17 cellular contexts compared by ENCODE assay signal in genomic region chr2:55460562-55460961, GRCh38. TPM values are rescaled to one million over a fixed set of nuclear protein-coding genes. Genes with fewer than 3 reads are reported as not detected.
DNase-seq lines count a peak whose midpoint lies in the region; ATAC-seq and TF ChIP-seq lines count a peak whose summit lies in the region.
"Had no signal": no experiment of that assay in that cellular context is flagged by ENCODE, and none has a peak within 500 bp of the region (broad histone marks: within the 10 kb centered on the region; RNA-seq: fewer than 3 reads in every experiment).

No MANE protein-coding gene starts in this region.

- TF ChIP-seq CTCF in Loucy (conservative IDR thresholded peaks at IDR 0.05; ENCODE audit: low read length) (no peak), epithelial cell of proximal tubule (conservative IDR thresholded peaks at IDR 0.05; ENCODE audit: low read depth, low read length) (no peak), lung (IDR thresholded peaks at IDR 0.05; ENCODE audit: control extremely low read depth, extremely low read depth) (no peak)

- no peaks in the 10 kb centered on the region for H3K9me2 ChIP-seq in Loucy (replicated peaks; ENCODE audit: low read depth, low read length)

- H3K4me1 ChIP-seq in Loucy (ENCODE audit: insufficient read depth, low read length, poor library complexity, severe bottlenecking), result no peaks in the 10 kb centered on the region
- no peaks in the 10 kb centered on the region for H3K4me1 ChIP-seq in lung (ENCODE audit: control insufficient read depth in 2 of 2, insufficient read depth in 2 of 2, low read length in 2 of 2)
- H3K4me1 ChIP-seq: adrenal gland; BLaER1 treated with 17β-estradiol and CSF1 and Interleukin-3, amounts not matched to agents 10 nM and 100 nM; esophagus muscularis mucosa; stomach had no signal

- H4K20me1 ChIP-seq in Loucy (ENCODE audit: insufficient read depth, low read length, poor library complexity, severe bottlenecking), result no peaks in the 10 kb centered on the region
- H4K20me1 ChIP-seq: BLaER1 treated with 17β-estradiol and CSF1 and Interleukin-3, amounts not matched to agents 10 nM and 100 nM had no signal

- DNase-seq in Daoy (ENCODE audit: low read depth), result peak; percentile 30
- peak; percentile 43 for DNase-seq in epithelial cell of proximal tubule (ENCODE audit: low read depth)
- no peak for DNase-seq in lung (ENCODE audit: low spot score)
- DNase-seq in HT-29 (ENCODE audit: low spot score), result no peak
- no peak for DNase-seq in NCI-H1092 treated with DMSO at 0.1 percent for 48 hours (lab: John Stamatoyannopoulos, UW)
- DNase-seq: activated CD8-positive, alpha-beta T cell treated with anti-CD3 and anti-CD28 coated beads for 36 hours; DND-41; immature natural killer cell; NCI-H1092; stomach had no signal

- H3K4me2 ChIP-seq in Loucy (ENCODE audit: low read depth, low read length, poor library complexity, severe bottlenecking), result no peak overlapping the region
- H3K4me2 ChIP-seq: BLaER1 treated with 17β-estradiol and CSF1 and Interleukin-3, amounts not matched to agents 10 nM and 100 nM had no signal

- no peaks in the 10 kb centered on the region for H3F3A ChIP-seq in Loucy (ENCODE audit: low read depth)

- H3K27me3 ChIP-seq in Loucy (ENCODE audit: insufficient read depth, low read length, poor library complexity, severe bottlenecking) (no peaks in the 10 kb centered on the region), lung (ENCODE audit: control insufficient read depth, insufficient read depth) (no peaks in the 10 kb centered on the region)
- H3K27me3 ChIP-seq: BLaER1 treated with 17β-estradiol and CSF1 and Interleukin-3, amounts not matched to agents 10 nM and 100 nM; esophagus muscularis mucosa; stomach had no signal

- peak overlapping the region; percentile 39; the same call in 1 of the 2 replicates for H2AFZ ChIP-seq in Loucy (ENCODE audit: low read length)

- no peaks in the 10 kb centered on the region for H3K9me3 ChIP-seq in Loucy (ENCODE audit: insufficient read depth, low read depth, low read length)
- peaks cover 0 to 7% of the 10 kb centered on the region in 2 donors for H3K9me3 ChIP-seq in lung (ENCODE audit: control insufficient read depth in 2 of 2, insufficient read depth in 1 of 2, low read length in 1 of 2)
- H3K9me3 ChIP-seq: adrenal gland, esophagus muscularis mucosa had no signal

- no peak overlapping the region for H3K9ac ChIP-seq in Loucy (ENCODE audit: low read depth, low read length, poor library complexity, severe bottlenecking)
- H3K9ac ChIP-seq: BLaER1 treated with 17β-estradiol and CSF1 and Interleukin-3, amounts not matched to agents 10 nM and 100 nM had no signal

- no peaks in the 10 kb centered on the region for H3K79me2 ChIP-seq in Loucy (ENCODE audit: insufficient read depth, low read length)

- no peak overlapping the region for H3K27ac ChIP-seq in lung (ENCODE audit: low read depth in 1 of 2, low read length in 1 of 2)
- H3K27ac ChIP-seq: BLaER1 treated with 17β-estradiol and CSF1 and Interleukin-3, amounts not matched to agents 10 nM and 100 nM; esophagus muscularis mucosa; SK-N-MC; stomach had no signal

- 47 to 51% methylated on average over 3 of the region's 3 CpGs for WGBS in lung, 2 donors

- H3K36me3 ChIP-seq in Loucy (ENCODE audit: insufficient read depth, low read length) (no peaks in the 10 kb centered on the region), lung (ENCODE audit: control insufficient read depth in 2 of 2, insufficient read depth in 2 of 2, low read length in 2 of 2) (no peaks in the 10 kb centered on the region)
- H3K36me3 ChIP-seq: adrenal gland; BLaER1 treated with 17β-estradiol and CSF1 and Interleukin-3, amounts not matched to agents 10 nM and 100 nM; esophagus muscularis mucosa; stomach had no signal

- ATAC-seq in lung (ENCODE audit: insufficient read depth, low FRiP score) (peak; percentile 81), GM19395 (IDR thresholded peaks at IDR 0.05; ENCODE audit: unreplicated experiment) (no peak), GM18909 (IDR thresholded peaks at IDR 0.05; ENCODE audit: poor library complexity, unreplicated experiment) (no peak)
- ATAC-seq: activated CD8-positive, alpha-beta T cell treated with anti-CD3 and anti-CD28 coated beads for 36 hours had no signal

- H3K4me3 ChIP-seq in Loucy (ENCODE audit: low read length, poor library complexity, severe bottlenecking) (no peak overlapping the region), epithelial cell of proximal tubule (ENCODE audit: low read depth, low read length) (peak overlapping the region; percentile 32), lung (no peak overlapping the region)
- H3K4me3 ChIP-seq: adrenal gland; BLaER1 treated with 17β-estradiol and CSF1 and Interleukin-3, amounts not matched to agents 10 nM and 100 nM; esophagus muscularis mucosa; SK-N-MC; stomach had no signal

RNA-seq across cellular contexts. Expression of gene CCDC88A, which starts 40.9 kb away (rescaled TPM):
- 47.5 and 58.7 TPM in 2 replicates for total RNA-seq in Daoy (2014; rRNA removed; shearing (Covaris generic))
- 28.3 and 31.2 TPM in 2 replicates for total RNA-seq in epithelial cell of proximal tubule
- 10 to 100 TPM; 74.7 to 91.9 TPM for total RNA-seq in lung
- 10 to 100 TPM; 13.3 to 48.3 TPM for polyA plus RNA-seq in lung
- total RNA-seq in HT-29 (2014; rRNA removed; shearing (Covaris generic)), result 0.25 TPM in 1 of 2 replicates, not detected in the other

RNA-seq across cellular contexts. Expression of gene CFAP36, which starts 59.0 kb away (rescaled TPM):
- 27.1 and 39.6 TPM in 2 replicates for total RNA-seq in Daoy (2014; rRNA removed; shearing (Covaris generic))
- total RNA-seq in epithelial cell of proximal tubule (10.3 and 19.0 TPM in 2 replicates), lung (10 to 100 TPM; 38.3 to 41.2 TPM)
- polyA plus RNA-seq in lung, result 10 to 100 TPM; 26.4 to 62.1 TPM
- 4.6 and 8.0 TPM in 2 replicates for total RNA-seq in HT-29 (2014; rRNA removed; shearing (Covaris generic))

Comparison
In these comparisons a context has a peak if more than half of its experiments do, and no peak if none do; other contexts are left out.
1. DNase-seq: peak in Daoy (single experiment) and epithelial cell of proximal tubule (single experiment); none in lung (single experiment), HT-29 (single experiment) and NCI-H1092 treated with DMSO at 0.1 percent for 48 hours (single experiment).
2. RNA of gene CCDC88A, which starts 40.9 kb away (total RNA-seq): 74.7 to 91.9 TPM in lung, 47.5 to 58.7 TPM in Daoy and 28.3 to 31.2 TPM in epithelial cell of proximal tubule; 0.25 TPM in HT-29; every median in the first group is over 10 times any median in the second.